Comparison of ENCODE assay signal across 8 cellular contexts in the genomic region with DNA sequence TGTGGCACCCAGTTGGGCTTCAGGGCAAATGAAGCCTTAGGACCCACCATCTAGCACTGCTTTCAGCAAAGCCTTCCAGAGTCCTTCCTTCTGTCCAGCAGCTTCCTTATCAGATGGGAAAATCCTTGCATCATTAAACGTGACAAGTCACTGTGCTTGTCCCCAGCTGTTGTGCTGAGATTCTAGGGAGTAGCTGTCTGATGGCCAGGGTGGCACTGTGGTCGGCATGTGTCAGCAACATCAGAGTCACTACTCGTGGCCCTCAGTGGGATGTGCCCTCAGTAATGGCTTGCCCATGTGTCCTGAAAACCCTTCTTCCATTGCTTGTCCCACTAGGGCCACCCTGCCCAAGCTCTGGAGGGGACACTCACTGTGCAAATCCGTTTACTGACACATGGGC.
"Had no signal": no experiment of that assay in that cellular context is flagged by ENCODE, and none has a peak within 500 bp of the region (broad histone marks: within the 10 kb centered on the region; RNA-seq: fewer than 3 reads in every experiment).

No MANE protein-coding gene starts in this region.

- FAIRE-seq: HTR-8/SVneo, K562 had no signal

- H3K9me3 ChIP-seq: HAP-1 had no signal

- H3K4me2 ChIP-seq: GM23338 had no signal

- H3K36me3 ChIP-seq: HAP-1 had no signal

- ATAC-seq: GM23338, HCT116, K562 had no signal

- DNase-seq: H7, HFFc6, IMR-90 had no signal

- H2AFZ ChIP-seq: GM23338 had no signal

- H3K4me1 ChIP-seq: HAP-1 had no signal

- H3K4me3 ChIP-seq: GM23338, HAP-1, K562 had no signal
